ENCODE assay signal across 8 cellular contexts in the genomic region with DNA sequence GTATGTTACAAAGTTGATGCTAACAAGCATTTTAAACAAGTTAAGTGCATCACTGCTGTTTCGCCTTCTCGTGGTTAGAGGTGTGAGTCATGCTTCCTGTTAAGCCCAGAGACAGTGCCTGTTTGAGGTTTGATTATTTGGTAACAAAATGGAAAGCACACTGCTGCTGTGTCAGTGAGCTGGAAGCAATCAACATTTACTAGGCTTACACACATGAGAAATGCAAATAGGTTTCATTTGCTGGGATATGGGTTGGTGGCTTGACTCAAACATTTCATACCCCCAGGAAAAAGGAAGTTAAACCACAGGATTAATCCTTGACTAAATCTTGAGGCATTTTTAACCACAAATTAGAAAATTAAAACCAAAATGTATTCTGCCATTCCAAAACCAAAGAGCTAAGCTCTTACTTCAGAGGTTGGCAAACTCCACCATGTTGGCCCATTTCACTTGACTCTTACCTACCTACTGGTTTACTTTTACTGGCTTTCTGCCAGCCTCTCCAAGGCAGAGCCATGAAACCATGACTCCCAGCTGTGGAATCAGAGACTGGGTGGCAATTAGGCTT.
DNase-seq lines count a peak whose midpoint lies in the region; ATAC-seq and TF ChIP-seq lines count a peak whose summit lies in the region.

No MANE protein-coding gene starts in this region.

- H2BK15ac ChIP-seq in mesendoderm (replicated peaks; ENCODE audit: low read depth): peak overlapping the region; percentile 99

- WGBS in mesendoderm (ENCODE audit: extremely low coverage, insufficient coverage, low lambda C conversion rate): no CpG with 5 or more reads among the region's 2 CpGs
- 31 to 46% methylated on average over 2 of the region's 2 CpGs for WGBS in tibial nerve, 2 donors

- H3K4me2 ChIP-seq in mesendoderm (ENCODE audit: low read length): no peak overlapping the region

- no peak for TF ChIP-seq EP300 in tibial nerve (IDR thresholded peaks at IDR 0.05)

- no peaks in the 10 kb centered on the region for H3K36me3 ChIP-seq in HUES6 (ENCODE audit: control insufficient read depth, insufficient read depth, low read length)
- H3K36me3 ChIP-seq in SK-N-MC (ENCODE audit: insufficient read depth, low read length): no peaks in the 10 kb centered on the region
- H3K36me3 ChIP-seq in mesendoderm (ENCODE audit: control insufficient read depth, insufficient read depth, low read length): no peaks in the 10 kb centered on the region
- H3K36me3 ChIP-seq in tibial nerve: no peaks in the 10 kb centered on the region

- H3K18ac ChIP-seq in mesendoderm (ENCODE audit: low read length): peak overlapping the region; percentile 96

- H3K4ac ChIP-seq in mesendoderm (ENCODE audit: low read depth, low read length): no peak overlapping the region

- no peaks in the 10 kb centered on the region for H3K79me1 ChIP-seq in mesendoderm (ENCODE audit: low read length)

- H3K27me3 ChIP-seq in HUES6 (ENCODE audit: control insufficient read depth, insufficient read depth, low read length): no peaks in the 10 kb centered on the region
- H3K27me3 ChIP-seq in mesendoderm (ENCODE audit: insufficient read depth, low read length, poor library complexity): no peaks in the 10 kb centered on the region
- H3K27me3 ChIP-seq in tibial nerve: no peaks in the 10 kb centered on the region

- H3K4me3 ChIP-seq in HUES6 (ENCODE audit: low read depth, low read length) (no peak overlapping the region), SK-N-MC (peak overlapping the region; percentile 69), mesendoderm (ENCODE audit: low read length) (no peak overlapping the region), tibial nerve (no peak overlapping the region)

- no peak overlapping the region for H2BK120ac ChIP-seq in mesendoderm (ENCODE audit: low read depth, low read length)

- no peak overlapping the region for H2AK5ac ChIP-seq in mesendoderm (ENCODE audit: low read length)

- ATAC-seq in GM21390 (IDR thresholded peaks at IDR 0.05; ENCODE audit: unreplicated experiment): peak; percentile 96
- no peak for ATAC-seq in HG03520 (IDR thresholded peaks at IDR 0.05; ENCODE audit: unreplicated experiment)

- H3K9ac ChIP-seq in HUES6 (ENCODE audit: low read length) (no peak overlapping the region), SK-N-MC (ENCODE audit: insufficient read length) (peak overlapping the region; percentile 64), mesendoderm (ENCODE audit: low read length) (no peak overlapping the region)

- TF ChIP-seq POLR2A in tibial nerve (IDR thresholded peaks at IDR 0.05): no peak

- H3K56ac ChIP-seq in mesendoderm (ENCODE audit: low read length): peak overlapping the region; percentile 28

- H2BK5ac ChIP-seq in mesendoderm (ENCODE audit: low read length): no peak overlapping the region

- H4K5ac ChIP-seq in mesendoderm (ENCODE audit: low read length): no peak overlapping the region

- peaks cover 28% of the 10 kb centered on the region; the same call in 1 of the 2 replicates for H3K4me1 ChIP-seq in HUES6 (ENCODE audit: control insufficient read depth, insufficient read depth, low read length)
- H3K4me1 ChIP-seq in mesendoderm (ENCODE audit: control insufficient read depth, low read depth, low read length): no peaks in the 10 kb centered on the region
- peaks cover 0 to 3% (median 0%) of the 10 kb centered on the region in 4 donors for H3K4me1 ChIP-seq in tibial nerve

- no peak overlapping the region for H4K8ac ChIP-seq in mesendoderm (ENCODE audit: low read depth, low read length)

- no peaks in the 10 kb centered on the region for H3K79me2 ChIP-seq in mesendoderm (ENCODE audit: control insufficient read depth, insufficient read depth, low read length)

- TF ChIP-seq CTCF in tibial nerve (IDR thresholded peaks at IDR 0.05): no peak

- H3K23ac ChIP-seq in mesendoderm (ENCODE audit: low read length): no peak overlapping the region

- no peaks in the 10 kb centered on the region for H3K9me3 ChIP-seq in HUES6 (ENCODE audit: control insufficient read depth, insufficient read depth, low read depth, low read length)
- H3K9me3 ChIP-seq in SK-N-MC (ENCODE audit: low read depth, low read length): no peaks in the 10 kb centered on the region
- no peaks in the 10 kb centered on the region for H3K9me3 ChIP-seq in tibial nerve

- H3K27ac ChIP-seq in HUES6 (ENCODE audit: low read depth, low read length) (peak overlapping the region; percentile 58; the same call in 1 of the 2 replicates), SK-N-MC (peak overlapping the region; percentile 99), mesendoderm (ENCODE audit: low read depth, low read length) (peak overlapping the region; percentile 27), tibial nerve (peak overlapping the region in 1 of 4 donors; percentile 46)

- DNase-seq in COR-L47 (lab: John Stamatoyannopoulos, UW): peak; percentile 42
- DNase-seq in SK-N-MC (ENCODE audit: low read depth, low spot score): peak; percentile 99
- DNase-seq in amniotic stem cell (lab: John Stamatoyannopoulos, UW): peak; percentile 87
- DNase-seq in mesendoderm: peak; percentile 84
- DNase-seq in tibial nerve (ENCODE audit: low spot score in 2 of 2): no peak

Comparison
In these comparisons a context has a peak if more than half of its experiments do, and no peak if none do; other contexts are left out.
1. DNase-seq: peak in COR-L47 (single experiment), SK-N-MC (single experiment), amniotic stem cell (single experiment) and mesendoderm (single experiment); none in tibial nerve (0 of 2).